8 cellular contexts compared by ENCODE assay signal in the genomic region with DNA sequence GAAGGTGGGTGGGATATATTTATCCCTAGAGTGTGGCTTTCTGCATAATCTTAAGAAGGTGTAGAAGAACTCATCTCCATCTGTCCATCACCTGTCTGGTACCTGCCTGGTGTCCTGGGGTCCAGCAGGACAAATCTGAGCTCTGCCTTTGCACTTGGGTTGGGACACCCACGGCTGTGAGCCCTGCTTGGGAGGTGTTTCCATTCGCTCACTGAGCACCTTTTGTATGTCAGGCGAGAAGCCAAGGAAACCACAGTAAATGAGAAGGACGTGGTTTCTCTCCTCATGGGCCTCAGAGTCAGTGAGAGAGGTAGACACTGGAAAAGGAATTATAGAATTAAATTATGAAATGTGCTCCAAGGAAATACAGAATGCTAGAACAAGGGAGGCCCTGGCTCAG.
DNase-seq lines count a peak whose midpoint lies in the region; ATAC-seq and TF ChIP-seq lines count a peak whose summit lies in the region.
"Had no signal": no experiment of that assay in that cellular context is flagged by ENCODE, and none has a peak within 500 bp of the region (broad histone marks: within the 10 kb centered on the region; RNA-seq: fewer than 3 reads in every experiment).

No MANE protein-coding gene starts in this region.

- no peaks in the 10 kb centered on the region for H3K36me3 ChIP-seq in neuronal stem cell (replicated peaks in 1 of 2; ENCODE audit: control insufficient read depth in 2 of 2, insufficient read depth in 2 of 2, low read length in 2 of 2)
- H3K36me3 ChIP-seq in upper lobe of right lung, result no peaks in the 10 kb centered on the region

- peaks cover 3% of the 10 kb centered on the region for H3K27me3 Mint-ChIP-seq in endothelial cell (ENCODE audit: unreplicated experiment)

- ATAC-seq in upper lobe of right lung (no peak), HG02588 (IDR thresholded peaks at IDR 0.05; ENCODE audit: unreplicated experiment) (no peak)

- WGBS in neuronal stem cell (ENCODE audit: extremely low coverage in 2 of 2, insufficient read length in 2 of 2, insufficient replicate concordance in 1 of 2), 2 donors, result no CpG with 5 or more reads among the region's 4 CpGs

- H2BK12ac ChIP-seq in neuronal stem cell (ENCODE audit: low read length), result no peak overlapping the region

- TF ChIP-seq CTCF in endothelial cell (IDR thresholded peaks at IDR 0.05; ENCODE audit: unreplicated experiment) (no peak), upper lobe of right lung (IDR thresholded peaks at IDR 0.05) (no peak)

- H3K4me1 ChIP-seq in neuronal stem cell (ENCODE audit: control insufficient read depth in 2 of 2, insufficient read depth in 1 of 2, low read depth in 1 of 2, low read length in 2 of 2), result peaks cover 8 to 14% of the 10 kb centered on the region in 2 donors
- peaks cover 16% of the 10 kb centered on the region for H3K4me1 ChIP-seq in upper lobe of right lung

- no peak overlapping the region for H3K18ac ChIP-seq in neuronal stem cell (ENCODE audit: low read length)

- H3K23ac ChIP-seq in neuronal stem cell (ENCODE audit: low read depth, low read length, poor library complexity), result no peak overlapping the region

- intact Hi-C loops in upper lobe of right lung (cut with DNase I), result no loop called here

- no peak overlapping the region for H3K4me3 Mint-ChIP-seq in endothelial cell (ENCODE audit: unreplicated experiment)

- H4K91ac ChIP-seq in neuronal stem cell (ENCODE audit: low read depth, low read length, poor library complexity), result no peak overlapping the region

- no peaks in the 10 kb centered on the region for H3K79me1 ChIP-seq in neuronal stem cell (ENCODE audit: low read depth, low read length)

- H3K27me3 ChIP-seq in neuronal stem cell (ENCODE audit: control insufficient read depth in 3 of 3, insufficient read depth in 3 of 3, low read depth in 1 of 3, low read length in 3 of 3) (no peaks in the 10 kb centered on the region), upper lobe of right lung (peaks cover 5% of the 10 kb centered on the region)

- DNase-seq in RPMI7951 (ENCODE audit: low read depth) (peak; percentile 41), endothelial cell (ENCODE audit: low spot score) (no peak), neuronal stem cell (ENCODE audit: low spot score) (no peak), upper lobe of right lung (no peak), COLO668 (lab: John Stamatoyannopoulos, UW; ENCODE audit: unreplicated experiment) (no peak), NCI-H1105 treated with DMSO at 0.1 percent for 48 hours (lab: John Stamatoyannopoulos, UW) (no peak)
- DNase-seq: activated CD4-positive, CD25-positive, alpha-beta regulatory T cell had no signal

- peak overlapping the region; percentile 1 for H2AK5ac ChIP-seq in neuronal stem cell (ENCODE audit: low read depth, low read length)

- H3K27ac ChIP-seq in neuronal stem cell (replicated peaks; ENCODE audit: low read length) (no peak overlapping the region), upper lobe of right lung (peak overlapping the region; percentile 2)

- H3K4me3 ChIP-seq in neuronal stem cell (ENCODE audit: low read length in 2 of 2) (no peak overlapping the region), upper lobe of right lung (no peak overlapping the region)

- no peaks in the 10 kb centered on the region for H3K9me3 Mint-ChIP-seq in endothelial cell (ENCODE audit: unreplicated experiment)

- H3K9me3 ChIP-seq in neuronal stem cell (replicated peaks in 1 of 2; ENCODE audit: control insufficient read depth in 2 of 2, insufficient read depth in 1 of 2, low read depth in 1 of 2, low read length in 2 of 2) (no peaks in the 10 kb centered on the region), upper lobe of right lung (no peaks in the 10 kb centered on the region)

- no peak overlapping the region for H3K9ac ChIP-seq in neuronal stem cell (ENCODE audit: low read depth, low read length, poor library complexity)

- no peak overlapping the region for H3K14ac ChIP-seq in neuronal stem cell (ENCODE audit: low read length)

- no peak overlapping the region for H4K8ac ChIP-seq in neuronal stem cell (ENCODE audit: low read depth, low read length)

- H2AFZ ChIP-seq in neuronal stem cell (ENCODE audit: low read length), result no peak overlapping the region

- no peak overlapping the region for H3K4me2 ChIP-seq in neuronal stem cell (ENCODE audit: insufficient read depth, low read length, poor library complexity, severe bottlenecking)

- H3K4ac ChIP-seq in neuronal stem cell (ENCODE audit: low read length), result no peak overlapping the region

- H2BK120ac ChIP-seq in neuronal stem cell (ENCODE audit: low read depth, low read length), result no peak overlapping the region

- peaks cover 42% of the 10 kb centered on the region for H3K4me1 Mint-ChIP-seq in endothelial cell (ENCODE audit: unreplicated experiment)

- H3K36me3 Mint-ChIP-seq in endothelial cell (ENCODE audit: low read depth, unreplicated experiment), result no peaks in the 10 kb centered on the region

- H3K27ac Mint-ChIP-seq in endothelial cell (ENCODE audit: unreplicated experiment), result peak overlapping the region; percentile 65

- H2BK5ac ChIP-seq in neuronal stem cell (ENCODE audit: low read length), result no peak overlapping the region

- H2BK15ac ChIP-seq in neuronal stem cell (ENCODE audit: low read length), result no peak overlapping the region
